22 cellular contexts compared by ENCODE assay signal in the genomic region with DNA sequence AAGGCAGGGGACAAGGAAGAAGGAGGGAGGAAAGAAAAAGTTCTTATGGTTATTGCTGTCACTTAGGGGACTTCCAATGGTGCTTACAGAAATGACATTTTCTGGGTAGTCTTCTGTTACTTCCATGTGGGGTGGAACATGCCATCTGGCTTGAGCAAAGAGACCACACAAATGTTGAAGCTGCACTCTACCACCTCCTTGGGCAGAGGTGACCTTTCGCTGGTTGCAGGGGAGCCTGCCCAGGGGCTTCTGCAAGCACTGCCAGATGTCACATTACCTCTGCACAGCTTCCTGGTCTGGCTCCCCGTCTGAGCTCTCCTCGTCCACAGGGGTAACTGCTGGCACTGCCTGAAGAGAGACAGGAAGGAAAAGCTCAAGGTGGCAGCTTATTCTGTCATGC. TPM values are rescaled to one million over a fixed set of nuclear protein-coding genes. Genes with fewer than 3 reads are reported as not detected.
DNase-seq lines count a peak whose midpoint lies in the region; ATAC-seq, FAIRE-seq and TF ChIP-seq lines count a peak whose summit lies in the region.
"Had no signal": no experiment of that assay in that cellular context is flagged by ENCODE, and none has a peak within 500 bp of the region (broad histone marks: within the 10 kb centered on the region; RNA-seq: fewer than 3 reads in every experiment).

No MANE protein-coding gene starts in this region.

- peaks cover 35% of the 10 kb centered on the region for H3K36me3 Mint-ChIP-seq in activated CD4-positive, alpha-beta T cell treated with anti-CD3 and anti-CD28 coated beads for 36 hours (ENCODE audit: low read depth)
- peaks cover 58% of the 10 kb centered on the region for H3K36me3 Mint-ChIP-seq in activated CD4-positive, alpha-beta T cell treated with anti-CD3 and anti-CD28 coated beads, Interleukin-2, amount 10 ng/mL, durations not matched to agents 7 days and 5 days (ENCODE audit: low read depth)
- H3K36me3 Mint-ChIP-seq in T-helper 1 cell treated with Interleukin-12 subunit alpha and Interleukin-12 subunit beta and Interleukin-4 antibody, amounts not matched to agents 30 μg/mL and 1 μg/mL, for 36 hours (ENCODE audit: low read depth): peaks cover 63% of the 10 kb centered on the region
- H3K36me3 Mint-ChIP-seq in effector memory CD8-positive, alpha-beta T cell (ENCODE audit: insufficient read depth): peaks cover 81% of the 10 kb centered on the region
- H3K36me3 Mint-ChIP-seq in endothelial cell (ENCODE audit: low read depth, unreplicated experiment): peaks cover 12% of the 10 kb centered on the region

- no peak for ATAC-seq in activated CD4-positive, alpha-beta T cell treated with anti-CD3 and anti-CD28 coated beads for 36 hours
- ATAC-seq in effector memory CD8-positive, alpha-beta T cell (replicated peaks): no peak
- ATAC-seq in stimulated activated naive CD8-positive, alpha-beta T cell treated with anti-CD3 and anti-CD28 coated beads, Interleukin-15, Interleukin-2, amounts not matched to agents 100 U/mL and 50 U/mL, for 24 hours: peak; percentile 19
- ATAC-seq in GM21619 (IDR thresholded peaks at IDR 0.05; ENCODE audit: unreplicated experiment): no peak
- ATAC-seq: activated naive CD4-positive, alpha-beta T cell treated with anti-CD3 and anti-CD28 coated beads, Interleukin-2, amount 50 U/mL, for 72 hours; body of pancreas; left lung; mucosa of descending colon had no signal

- DNase-seq in activated CD4-positive, alpha-beta T cell treated with anti-CD3 and anti-CD28 coated beads for 36 hours: no peak
- DNase-seq in activated CD4-positive, alpha-beta T cell treated with anti-CD3 and anti-CD28 coated beads, Interleukin-2, amount 10 ng/mL, durations not matched to agents 7 days and 5 days: no peak
- DNase-seq in effector memory CD8-positive, alpha-beta T cell: no peak
- no peak for DNase-seq in stimulated activated naive CD8-positive, alpha-beta T cell treated with anti-CD3 and anti-CD28 coated beads, Interleukin-15, Interleukin-2, amounts not matched to agents 100 U/mL and 50 U/mL, for 24 hours
- DNase-seq in endothelial cell (ENCODE audit: low spot score) (no peak), urothelium cell line (ENCODE audit: low spot score) (no peak)
- DNase-seq: activated CD4-positive, alpha-beta T cell treated with anti-CD3 and anti-CD28 coated beads for 4 hours; activated T-cell treated with anti-CD3 and anti-CD28 coated beads for 4 hours; body of pancreas; left lung; mucosa of descending colon; NCI-H1417 treated with DMSO at 0.1 percent for 48 hours; NCI-H82; PC-9; T-helper 9 cell had no signal

- TF ChIP-seq CTCF in endothelial cell (IDR thresholded peaks at IDR 0.05; ENCODE audit: unreplicated experiment): no peak

- no peak for FAIRE-seq in urothelium cell line (lab: Jason Lieb, UNC)
- FAIRE-seq: A204.1 had no signal

- no peaks in the 10 kb centered on the region for H3K27me3 Mint-ChIP-seq in activated CD4-positive, alpha-beta T cell treated with anti-CD3 and anti-CD28 coated beads for 36 hours
- no peaks in the 10 kb centered on the region for H3K27me3 Mint-ChIP-seq in activated CD4-positive, alpha-beta T cell treated with anti-CD3 and anti-CD28 coated beads, Interleukin-2, amount 10 ng/mL, durations not matched to agents 7 days and 5 days
- no peaks in the 10 kb centered on the region for H3K27me3 Mint-ChIP-seq in T-helper 1 cell treated with Interleukin-12 subunit alpha and Interleukin-12 subunit beta and Interleukin-4 antibody, amounts not matched to agents 30 μg/mL and 1 μg/mL, for 36 hours (ENCODE audit: low read depth)
- H3K27me3 Mint-ChIP-seq in effector memory CD8-positive, alpha-beta T cell: no peaks in the 10 kb centered on the region
- H3K27me3 Mint-ChIP-seq in endothelial cell (ENCODE audit: unreplicated experiment): no peaks in the 10 kb centered on the region

- H3K27ac Mint-ChIP-seq in activated CD4-positive, alpha-beta T cell treated with anti-CD3 and anti-CD28 coated beads for 36 hours: peak overlapping the region; percentile 55
- H3K27ac Mint-ChIP-seq in activated CD4-positive, alpha-beta T cell treated with anti-CD3 and anti-CD28 coated beads, Interleukin-2, amount 10 ng/mL, durations not matched to agents 7 days and 5 days: no peak overlapping the region
- H3K27ac Mint-ChIP-seq in T-helper 1 cell treated with Interleukin-12 subunit alpha and Interleukin-12 subunit beta and Interleukin-4 antibody, amounts not matched to agents 30 μg/mL and 1 μg/mL, for 36 hours: peak overlapping the region; percentile 42
- H3K27ac Mint-ChIP-seq in effector memory CD8-positive, alpha-beta T cell: peak overlapping the region; percentile 60 to 83
- H3K27ac Mint-ChIP-seq in endothelial cell (ENCODE audit: unreplicated experiment): no peak overlapping the region

- H3K4me3 Mint-ChIP-seq in activated CD4-positive, alpha-beta T cell treated with anti-CD3 and anti-CD28 coated beads for 36 hours: no peak overlapping the region
- H3K4me3 Mint-ChIP-seq in activated CD4-positive, alpha-beta T cell treated with anti-CD3 and anti-CD28 coated beads, Interleukin-2, amount 10 ng/mL, durations not matched to agents 7 days and 5 days: no peak overlapping the region
- H3K4me3 Mint-ChIP-seq in T-helper 1 cell treated with Interleukin-12 subunit alpha and Interleukin-12 subunit beta and Interleukin-4 antibody, amounts not matched to agents 30 μg/mL and 1 μg/mL, for 36 hours: no peak overlapping the region
- no peak overlapping the region for H3K4me3 Mint-ChIP-seq in effector memory CD8-positive, alpha-beta T cell
- H3K4me3 Mint-ChIP-seq in endothelial cell (ENCODE audit: unreplicated experiment): no peak overlapping the region

- intact Hi-C loops in activated CD4-positive, alpha-beta T cell treated with anti-CD3 and anti-CD28 coated beads for 36 hours (cut with DNase I, micrococcal nuclease): no loop called here

- H3K9me3 Mint-ChIP-seq in activated CD4-positive, alpha-beta T cell treated with anti-CD3 and anti-CD28 coated beads for 36 hours (ENCODE audit: low read depth): no peaks in the 10 kb centered on the region
- no peaks in the 10 kb centered on the region for H3K9me3 Mint-ChIP-seq in activated CD4-positive, alpha-beta T cell treated with anti-CD3 and anti-CD28 coated beads, Interleukin-2, amount 10 ng/mL, durations not matched to agents 7 days and 5 days
- no peaks in the 10 kb centered on the region for H3K9me3 Mint-ChIP-seq in T-helper 1 cell treated with Interleukin-12 subunit alpha and Interleukin-12 subunit beta and Interleukin-4 antibody, amounts not matched to agents 30 μg/mL and 1 μg/mL, for 36 hours
- no peaks in the 10 kb centered on the region for H3K9me3 Mint-ChIP-seq in effector memory CD8-positive, alpha-beta T cell
- no peaks in the 10 kb centered on the region for H3K9me3 Mint-ChIP-seq in endothelial cell (ENCODE audit: unreplicated experiment)
- H3K9me3 Mint-ChIP-seq: activated naive CD4-positive, alpha-beta T cell treated with anti-CD3 and anti-CD28 coated beads, Interleukin-2, amount 50 U/mL, for 72 hours had no signal

- POLR2A ChIA-PET in activated CD4-positive, alpha-beta T cell treated with anti-CD3 and anti-CD28 coated beads for 36 hours (lab: Charles Lee): no interaction called here
- POLR2A ChIA-PET in activated CD4-positive, alpha-beta T cell treated with anti-CD3 and anti-CD28 coated beads, Interleukin-2, amount 10 ng/mL, durations not matched to agents 7 days and 5 days (lab: Charles Lee): no interaction called here

- CTCF ChIA-PET in activated CD4-positive, alpha-beta T cell treated with anti-CD3 and anti-CD28 coated beads for 36 hours (lab: Charles Lee): interaction anchor here (1.0 to 1.3 kb wide), 2 partner anchors 9 to 236 kb away, joined by 3 to 7 read pairs; no protein-coding TSS in a partner anchor
- CTCF ChIA-PET in activated CD4-positive, alpha-beta T cell treated with anti-CD3 and anti-CD28 coated beads, Interleukin-2, amount 10 ng/mL, durations not matched to agents 7 days and 5 days (lab: Charles Lee): no interaction called here

- H3K4me1 Mint-ChIP-seq in activated CD4-positive, alpha-beta T cell treated with anti-CD3 and anti-CD28 coated beads for 36 hours: peaks cover 6% of the 10 kb centered on the region
- peaks cover 9% of the 10 kb centered on the region for H3K4me1 Mint-ChIP-seq in activated CD4-positive, alpha-beta T cell treated with anti-CD3 and anti-CD28 coated beads, Interleukin-2, amount 10 ng/mL, durations not matched to agents 7 days and 5 days
- peaks cover 22% of the 10 kb centered on the region for H3K4me1 Mint-ChIP-seq in T-helper 1 cell treated with Interleukin-12 subunit alpha and Interleukin-12 subunit beta and Interleukin-4 antibody, amounts not matched to agents 30 μg/mL and 1 μg/mL, for 36 hours (ENCODE audit: low read depth)
- H3K4me1 Mint-ChIP-seq in effector memory CD8-positive, alpha-beta T cell (ENCODE audit: low read depth in 2 of 2): peaks cover 11 to 20% of the 10 kb centered on the region in 2 donors
- peaks cover 7% of the 10 kb centered on the region for H3K4me1 Mint-ChIP-seq in endothelial cell (ENCODE audit: unreplicated experiment)

RNA-seq across cellular contexts. Expression of gene APOA1, which starts 32.6 kb away (rescaled TPM):
- not detected for total RNA-seq in activated CD4-positive, alpha-beta T cell treated with anti-CD3 and anti-CD28 coated beads for 36 hours
- total RNA-seq in activated CD4-positive, alpha-beta T cell treated with anti-CD3 and anti-CD28 coated beads, Interleukin-2, amount 10 ng/mL, durations not matched to agents 7 days and 5 days: under 1 TPM; 0.23 to 0.25 TPM
- total RNA-seq in endothelial cell (ENCODE audit: unreplicated experiment): 1.2 TPM
- total RNA-seq: LHCN-M2, PC-9, SJSA1 had no signal

RNA-seq across cellular contexts. Expression of gene APOC3, which starts 40.3 kb away (rescaled TPM):
- not detected for total RNA-seq in activated CD4-positive, alpha-beta T cell treated with anti-CD3 and anti-CD28 coated beads for 36 hours
- total RNA-seq in activated CD4-positive, alpha-beta T cell treated with anti-CD3 and anti-CD28 coated beads, Interleukin-2, amount 10 ng/mL, durations not matched to agents 7 days and 5 days: not detected
- total RNA-seq in endothelial cell (ENCODE audit: unreplicated experiment): not detected
- total RNA-seq: activated naive CD4-positive, alpha-beta T cell treated with anti-CD3 and anti-CD28 coated beads, Interleukin-2, amount 50 U/mL, for 72 hours; left lung; LHCN-M2; PC-9; renal cortical epithelial cell; SJSA1 had no signal

RNA-seq across cellular contexts. Expression of gene APOA4, which starts 47.0 kb away (rescaled TPM):
- not detected for total RNA-seq in activated CD4-positive, alpha-beta T cell treated with anti-CD3 and anti-CD28 coated beads for 36 hours
- total RNA-seq in activated CD4-positive, alpha-beta T cell treated with anti-CD3 and anti-CD28 coated beads, Interleukin-2, amount 10 ng/mL, durations not matched to agents 7 days and 5 days: not detected
- not detected for total RNA-seq in endothelial cell (ENCODE audit: unreplicated experiment)
- total RNA-seq: activated naive CD4-positive, alpha-beta T cell treated with anti-CD3 and anti-CD28 coated beads, Interleukin-2, amount 50 U/mL, for 72 hours; body of pancreas; left lung; LHCN-M2; mucosa of descending colon; PC-9; renal cortical epithelial cell; SJSA1 had no signal

Comparison
In these comparisons a context has a peak if more than half of its experiments do, and no peak if none do; other contexts are left out.
1. H3K27ac Mint-ChIP-seq: peak in activated CD4-positive, alpha-beta T cell treated with anti-CD3 and anti-CD28 coated beads for 36 hours (single experiment), T-helper 1 cell treated with Interleukin-12 subunit alpha and Interleukin-12 subunit beta and Interleukin-4 antibody, amounts not matched to agents 30 μg/mL and 1 μg/mL, for 36 hours (single experiment) and effector memory CD8-positive, alpha-beta T cell (2 of 2); none in activated CD4-positive, alpha-beta T cell treated with anti-CD3 and anti-CD28 coated beads, Interleukin-2, amount 10 ng/mL, durations not matched to agents 7 days and 5 days (single experiment) and endothelial cell (single experiment).